1 cellular context compared by ENCODE assay signal in the genomic region with DNA sequence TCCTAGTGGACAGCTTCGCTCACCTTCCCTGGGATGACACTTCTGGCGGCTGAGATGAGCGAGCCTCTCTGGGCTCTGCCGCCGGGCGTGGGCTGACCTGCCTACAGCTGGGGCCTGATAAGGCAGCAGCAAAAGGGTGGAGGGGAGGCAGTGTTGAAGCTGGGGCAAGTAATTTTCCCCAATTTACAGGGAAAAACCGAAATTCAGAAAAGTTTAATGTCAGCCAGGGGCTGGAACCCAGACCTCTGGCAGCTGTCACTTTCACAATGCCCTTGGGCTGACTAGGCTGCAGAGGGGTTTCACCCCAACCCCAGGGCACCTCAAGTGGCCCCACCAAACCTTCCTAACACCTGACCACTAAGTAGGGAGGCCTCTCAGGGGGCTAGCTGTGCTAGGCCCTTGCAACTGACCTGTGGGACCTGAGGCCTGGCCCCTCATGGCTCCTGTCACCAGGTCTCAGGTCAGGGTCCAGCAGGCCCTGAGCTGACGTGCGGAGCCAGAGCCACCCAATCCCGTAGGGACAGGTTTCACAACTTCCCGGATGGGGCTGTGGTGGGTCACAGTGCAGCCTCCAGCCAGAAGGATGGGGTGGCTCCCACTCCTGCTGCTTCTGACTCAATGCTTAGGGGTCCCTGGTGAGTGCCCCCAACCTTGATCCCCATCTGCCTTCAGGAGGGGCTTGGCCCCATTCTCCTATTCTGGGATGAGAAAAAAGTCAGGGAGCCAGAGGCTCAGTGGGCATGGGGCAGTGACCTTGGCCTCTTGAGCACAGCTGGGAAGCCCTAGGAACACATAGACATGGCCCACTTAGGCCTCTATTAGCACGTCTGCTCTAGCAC.
A peak's percentile ranks its signal among the peaks of the same experiment; 100 is the strongest.
TF ChIP-seq lines count a peak whose summit lies in the region.
"Not testable (repeated sequence)": the region's sequence is repeated elsewhere in the genome, so short reads cannot be mapped to it uniquely, and the experiment has no call there.

No MANE protein-coding gene starts in this region.

TF ChIP-seq in HepG2, 621 proteins besides CTCF, POLR2A, EP300 and RAD21 (continued from another document and continues in another):
- peak; percentile 36; the same call in 1 of the 2 replicates for TF ChIP-seq NR1H2 (CRISPR knock-in tag; IDR thresholded peaks at IDR 0.05; ENCODE audit: borderline replicate concordance, low read depth)
- TF ChIP-seq, protein P1, sequence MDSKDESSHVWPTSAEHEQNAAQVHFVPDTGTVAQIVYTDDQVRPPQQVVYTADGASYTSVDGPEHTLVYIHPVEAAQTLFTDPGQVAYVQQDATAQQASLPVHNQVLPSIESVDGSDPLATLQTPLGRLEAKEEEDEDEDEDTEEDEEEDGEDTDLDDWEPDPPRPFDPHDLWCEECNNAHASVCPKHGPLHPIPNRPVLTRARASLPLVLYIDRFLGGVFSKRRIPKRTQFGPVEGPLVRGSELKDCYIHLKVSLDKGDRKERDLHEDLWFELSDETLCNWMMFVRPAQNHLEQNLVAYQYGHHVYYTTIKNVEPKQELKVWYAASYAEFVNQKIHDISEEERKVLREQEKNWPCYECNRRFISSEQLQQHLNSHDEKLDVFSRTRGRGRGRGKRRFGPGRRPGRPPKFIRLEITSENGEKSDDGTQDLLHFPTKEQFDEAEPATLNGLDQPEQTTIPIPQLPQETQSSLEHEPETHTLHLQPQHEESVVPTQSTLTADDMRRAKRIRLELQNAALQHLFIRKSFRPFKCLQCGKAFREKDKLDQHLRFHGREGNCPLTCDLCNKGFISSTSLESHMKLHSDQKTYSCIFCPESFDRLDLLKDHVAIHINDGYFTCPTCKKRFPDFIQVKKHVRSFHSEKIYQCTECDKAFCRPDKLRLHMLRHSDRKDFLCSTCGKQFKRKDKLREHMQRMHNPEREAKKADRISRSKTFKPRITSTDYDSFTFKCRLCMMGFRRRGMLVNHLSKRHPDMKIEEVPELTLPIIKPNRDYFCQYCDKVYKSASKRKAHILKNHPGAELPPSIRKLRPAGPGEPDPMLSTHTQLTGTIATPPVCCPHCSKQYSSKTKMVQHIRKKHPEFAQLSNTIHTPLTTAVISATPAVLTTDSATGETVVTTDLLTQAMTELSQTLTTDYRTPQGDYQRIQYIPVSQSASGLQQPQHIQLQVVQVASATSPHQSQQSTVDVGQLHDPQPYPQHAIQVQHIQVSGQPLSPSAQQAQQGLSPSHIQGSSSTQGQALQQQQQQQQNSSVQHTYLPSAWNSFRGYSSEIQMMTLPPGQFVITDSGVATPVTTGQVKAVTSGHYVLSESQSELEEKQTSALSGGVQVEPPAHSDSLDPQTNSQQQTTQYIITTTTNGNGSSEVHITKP (CRISPR knock-in tag; IDR thresholded peaks at IDR 0.05; ENCODE audit: low read depth): peak; percentile 33; the same call in 1 of the 2 replicates
- TF ChIP-seq HOXD1 (CRISPR knock-in tag; IDR thresholded peaks at IDR 0.05): peak; percentile 79
- TF ChIP-seq BRD4 (CRISPR knock-in tag; IDR thresholded peaks at IDR 0.05): peak; percentile 99
- peak; percentile 96 for TF ChIP-seq SNAI1 (CRISPR knock-in tag; IDR thresholded peaks at IDR 0.05; ENCODE audit: borderline replicate concordance)
- TF ChIP-seq MNT (IDR thresholded peaks at IDR 0.05): peak; percentile 58
- TF ChIP-seq ZBTB42 (CRISPR knock-in tag; IDR thresholded peaks at IDR 0.05): 0 out of 2 replicates have a peak, but pooled peaks have one; percentile 57
- TF ChIP-seq ZSCAN29 (CRISPR knock-in tag; conservative IDR thresholded peaks at IDR 0.05): 0 out of 2 replicates have a peak, but pooled peaks have one; percentile 68
- peak; percentile 97 for TF ChIP-seq ZNF232 (CRISPR knock-in tag; IDR thresholded peaks at IDR 0.05; ENCODE audit: borderline replicate concordance)
- TF ChIP-seq RBM22 (optimal IDR thresholded peaks at IDR 0.05; ENCODE audit: low read length): peak; percentile 69
- TF ChIP-seq TFE3 (CRISPR knock-in tag; IDR thresholded peaks at IDR 0.05): peak; percentile 98
- TF ChIP-seq ZNF256 (CRISPR knock-in tag; conservative IDR thresholded peaks at IDR 0.05): peak; percentile 45; the same call in 1 of the 2 replicates
- TF ChIP-seq ZNF274 (CRISPR knock-in tag; IDR thresholded peaks at IDR 0.05): peak; percentile 81; the same call in 1 of the 2 replicates
- peak; percentile 69 for TF ChIP-seq ZNF556 (CRISPR knock-in tag; IDR thresholded peaks at IDR 0.05; ENCODE audit: borderline replicate concordance)
- peak in 1 of 2 experiments; percentile 92; a peak in 2 of 4 replicates for TF ChIP-seq KLF16 (CRISPR knock-in tag; IDR thresholded peaks at IDR 0.05)
- peak; percentile 47; the same call in 1 of the 2 replicates for TF ChIP-seq ETS1 (CRISPR knock-in tag; IDR thresholded peaks at IDR 0.05)
- TF ChIP-seq WIZ (CRISPR knock-in tag; IDR thresholded peaks at IDR 0.05): 0 out of 2 replicates have a peak, but pooled peaks have one; percentile 0
- peak; percentile 70; the same call in 1 of the 2 replicates for TF ChIP-seq KDM4B (CRISPR knock-in tag; IDR thresholded peaks at IDR 0.05)
- peak; percentile 97 for TF ChIP-seq ZNF34 (CRISPR knock-in tag; IDR thresholded peaks at IDR 0.05; ENCODE audit: borderline replicate concordance)
- TF ChIP-seq, protein P2, sequence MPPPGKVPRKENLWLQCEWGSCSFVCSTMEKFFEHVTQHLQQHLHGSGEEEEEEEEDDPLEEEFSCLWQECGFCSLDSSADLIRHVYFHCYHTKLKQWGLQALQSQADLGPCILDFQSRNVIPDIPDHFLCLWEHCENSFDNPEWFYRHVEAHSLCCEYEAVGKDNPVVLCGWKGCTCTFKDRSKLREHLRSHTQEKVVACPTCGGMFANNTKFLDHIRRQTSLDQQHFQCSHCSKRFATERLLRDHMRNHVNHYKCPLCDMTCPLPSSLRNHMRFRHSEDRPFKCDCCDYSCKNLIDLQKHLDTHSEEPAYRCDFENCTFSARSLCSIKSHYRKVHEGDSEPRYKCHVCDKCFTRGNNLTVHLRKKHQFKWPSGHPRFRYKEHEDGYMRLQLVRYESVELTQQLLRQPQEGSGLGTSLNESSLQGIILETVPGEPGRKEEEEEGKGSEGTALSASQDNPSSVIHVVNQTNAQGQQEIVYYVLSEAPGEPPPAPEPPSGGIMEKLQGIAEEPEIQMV (CRISPR knock-in tag; IDR thresholded peaks at IDR 0.05; ENCODE audit: low read depth): peak; percentile 82; the same call in 1 of the 2 replicates
- 0 out of 2 replicates have a peak, but pooled peaks have one; percentile 52 for TF ChIP-seq GTF2F1 (IDR thresholded peaks at IDR 0.05; ENCODE audit: low read length)
- TF ChIP-seq ARHGAP35 (CRISPR knock-in tag; IDR thresholded peaks at IDR 0.05; ENCODE audit: borderline replicate concordance): peak; percentile 91
- peak; percentile 83 for TF ChIP-seq ELF1 (CRISPR knock-in tag; IDR thresholded peaks at IDR 0.05)
- peak; percentile 80 for TF ChIP-seq ZNF354B (CRISPR knock-in tag; IDR thresholded peaks at IDR 0.05)
- peak; percentile 96; the same call in 1 of the 2 replicates for TF ChIP-seq KLF11 (CRISPR knock-in tag; IDR thresholded peaks at IDR 0.05)
- peak; percentile 91; the same call in 1 of the 2 replicates for TF ChIP-seq ZNF33A (CRISPR knock-in tag; IDR thresholded peaks at IDR 0.05; ENCODE audit: borderline replicate concordance)
- peak; percentile 77; the same call in 1 of the 2 replicates for TF ChIP-seq ZNF24 (IDR thresholded peaks at IDR 0.05)
- TF ChIP-seq JARID2 (CRISPR knock-in tag; IDR thresholded peaks at IDR 0.05; ENCODE audit: insufficient replicate concordance): peak; percentile 97
- peak; percentile 59 for TF ChIP-seq FOXK2 (IDR thresholded peaks at IDR 0.05)
- peak; percentile 91 for TF ChIP-seq NR2F6 (IDR thresholded peaks at IDR 0.05)
- TF ChIP-seq NR2F6 (CRISPR knock-in tag; IDR thresholded peaks at IDR 0.05): peak; percentile 97
- peak; percentile 25 for TF ChIP-seq ZNF333 (CRISPR knock-in tag; IDR thresholded peaks at IDR 0.05; ENCODE audit: borderline replicate concordance)
- TF ChIP-seq ZNF577 (CRISPR knock-in tag; IDR thresholded peaks at IDR 0.05; ENCODE audit: borderline replicate concordance, low read depth): peak; percentile 51; the same call in 1 of the 2 replicates
- peak; percentile 84; the same call in 1 of the 2 replicates for TF ChIP-seq GZF1 (CRISPR knock-in tag; IDR thresholded peaks at IDR 0.05)
- TF ChIP-seq SOX13 (IDR thresholded peaks at IDR 0.05); NONO (IDR thresholded peaks at IDR 0.05); CREB1 (CRISPR knock-in tag; IDR thresholded peaks at IDR 0.05): not testable (repeated sequence)
- peak in 1 of 2 experiments; percentile 80; a peak in 3 of 4 replicates for TF ChIP-seq SOX13 (CRISPR knock-in tag; conservative IDR thresholded peaks at IDR 0.05 in 1 of 2, IDR thresholded peaks at IDR 0.05 in 1 of 2)
- peak; percentile 78 for TF ChIP-seq NONO (CRISPR knock-in tag; conservative IDR thresholded peaks at IDR 0.05)
- 0 out of 2 replicates have a peak, but pooled peaks have one; percentile 54 for TF ChIP-seq RBFOX2 (IDR thresholded peaks at IDR 0.05; ENCODE audit: low read depth, low read length)
- TF ChIP-seq ZBTB8A (CRISPR knock-in tag; IDR thresholded peaks at IDR 0.05; ENCODE audit: borderline replicate concordance, low read depth): peak; percentile 60; the same call in 1 of the 2 replicates
- peak; percentile 95 for TF ChIP-seq CSRNP1 (CRISPR knock-in tag; IDR thresholded peaks at IDR 0.05)
- TF ChIP-seq, protein P3, sequence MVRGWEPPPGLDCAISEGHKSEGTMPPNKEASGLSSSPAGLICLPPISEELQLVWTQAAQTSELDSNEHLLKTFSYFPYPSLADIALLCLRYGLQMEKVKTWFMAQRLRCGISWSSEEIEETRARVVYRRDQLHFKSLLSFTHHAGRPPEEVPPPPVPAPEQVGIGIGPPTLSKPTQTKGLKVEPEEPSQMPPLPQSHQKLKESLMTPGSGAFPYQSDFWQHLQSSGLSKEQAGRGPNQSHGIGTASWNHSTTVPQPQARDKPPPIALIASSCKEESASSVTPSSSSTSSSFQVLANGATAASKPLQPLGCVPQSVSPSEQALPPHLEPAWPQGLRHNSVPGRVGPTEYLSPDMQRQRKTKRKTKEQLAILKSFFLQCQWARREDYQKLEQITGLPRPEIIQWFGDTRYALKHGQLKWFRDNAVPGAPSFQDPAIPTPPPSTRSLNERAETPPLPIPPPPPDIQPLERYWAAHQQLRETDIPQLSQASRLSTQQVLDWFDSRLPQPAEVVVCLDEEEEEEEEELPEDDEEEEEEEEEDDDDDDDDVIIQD (CRISPR knock-in tag; IDR thresholded peaks at IDR 0.05; ENCODE audit: low read depth): peak; percentile 94
- peak; percentile 93 for TF ChIP-seq ZKSCAN8 (CRISPR knock-in tag; IDR thresholded peaks at IDR 0.05; ENCODE audit: borderline replicate concordance)
- peak; percentile 73 for TF ChIP-seq ZNF235 (CRISPR knock-in tag; IDR thresholded peaks at IDR 0.05; ENCODE audit: borderline replicate concordance)
- 0 out of 2 replicates have a peak, but pooled peaks have one; percentile 62 for TF ChIP-seq ZNF703 (CRISPR knock-in tag; IDR thresholded peaks at IDR 0.05; ENCODE audit: borderline replicate concordance)
- TF ChIP-seq ZFP82 (CRISPR knock-in tag; IDR thresholded peaks at IDR 0.05; ENCODE audit: borderline replicate concordance): peak; percentile 84; the same call in 1 of the 2 replicates
- TF ChIP-seq CREB1 (IDR thresholded peaks at IDR 0.05): peak; percentile 85
- peak; percentile 96 for TF ChIP-seq ZNF264 (CRISPR knock-in tag; IDR thresholded peaks at IDR 0.05)
- peak; percentile 98 for TF ChIP-seq MEIS2 (CRISPR knock-in tag; IDR thresholded peaks at IDR 0.05)
- TF ChIP-seq ZNF329 (CRISPR knock-in tag; IDR thresholded peaks at IDR 0.05; ENCODE audit: low read depth): peak; percentile 70
